Comparison of ENCODE assay signal across 20 cellular contexts in genomic region chr5:2141254-2142000, GRCh38.
A peak's percentile ranks its signal among the peaks of the same experiment; 100 is the strongest.
DNase-seq lines count a peak whose midpoint lies in the region; ATAC-seq and TF ChIP-seq lines count a peak whose summit lies in the region.
"Had no signal": no experiment of that assay in that cellular context is flagged by ENCODE, and none has a peak within 500 bp of the region (broad histone marks: within the 10 kb centered on the region; RNA-seq: fewer than 3 reads in every experiment).

No MANE protein-coding gene starts in this region.

- H4K20me1 ChIP-seq in H9 (ENCODE audit: control insufficient read depth, insufficient read depth, insufficient read length) (no peaks in the 10 kb centered on the region), PC-3 (ENCODE audit: low read length) (no peaks in the 10 kb centered on the region)
- H4K20me1 ChIP-seq: BLaER1 had no signal

- H3K14ac ChIP-seq in H9 (ENCODE audit: insufficient read depth, low read length): no peak overlapping the region

- H3K4me3 ChIP-seq in PC-3 (ENCODE audit: low read length): no peak overlapping the region
- H3K4me3 ChIP-seq in coronary artery: no peak overlapping the region
- no peak overlapping the region for H3K4me3 ChIP-seq in right lobe of liver
- H3K4me3 ChIP-seq: BLaER1, GM23248 had no signal

- CTCF ChIA-PET in PC-3 (lab: Charles Lee): no interaction called here

- no peak overlapping the region for H3K4ac ChIP-seq in H9 (ENCODE audit: low read depth, low read length)

- H3K9me3 ChIP-seq in H9 (ENCODE audit: control insufficient read depth, low read depth, low read length) (no peaks in the 10 kb centered on the region), PC-3 (ENCODE audit: low read length) (no peaks in the 10 kb centered on the region), right lobe of liver (no peaks in the 10 kb centered on the region)
- H3K9me3 ChIP-seq: Caco-2 had no signal

- H2AFZ ChIP-seq in H9 (ENCODE audit: low read length): no peak overlapping the region
- H2AFZ ChIP-seq in PC-3 (ENCODE audit: low read length): no peak overlapping the region
- H2AFZ ChIP-seq: GM23248 had no signal

- H3K9me3 Mint-ChIP-seq in H9: peaks cover 2 to 7% of the 10 kb centered on the region in 2 experiments; a peak in 2 of 5 replicates
- peaks cover 19% of the 10 kb centered on the region for H3K9me3 Mint-ChIP-seq in nephron progenitor cell
- H3K9me3 Mint-ChIP-seq: CD8-positive, alpha-beta T cell had no signal

- no peak overlapping the region for H3K27ac ChIP-seq in H9 (ENCODE audit: insufficient read length, low read depth, low read length)
- no peak overlapping the region for H3K27ac ChIP-seq in PC-3 (ENCODE audit: low read length)
- H3K27ac ChIP-seq in coronary artery: no peak overlapping the region
- H3K27ac ChIP-seq in right lobe of liver: no peak overlapping the region
- H3K27ac ChIP-seq: 22Rv1, BLaER1, C4-2B, GM23248 had no signal

- no peak for TF ChIP-seq POLR2A in right lobe of liver (IDR thresholded peaks at IDR 0.05)

- H3K27me3 ChIP-seq in H9 (ENCODE audit: insufficient read depth, low read length) (no peaks in the 10 kb centered on the region), PC-3 (ENCODE audit: low read length) (peaks cover 42% of the 10 kb centered on the region), right lobe of liver (no peaks in the 10 kb centered on the region)

- no peak overlapping the region for H3K18ac ChIP-seq in H9 (ENCODE audit: insufficient read length, low read depth, low read length)

- H3K79me1 ChIP-seq in H9 (ENCODE audit: insufficient read depth, low read depth, low read length, poor library complexity, severe bottlenecking): no peaks in the 10 kb centered on the region

- no peak overlapping the region for H3K27ac Mint-ChIP-seq in H9
- H3K27ac Mint-ChIP-seq in nephron progenitor cell: no peak overlapping the region
- H3K27ac Mint-ChIP-seq: B cell; CD4-positive, CD25-positive, alpha-beta regulatory T cell; CD8-positive, alpha-beta T cell had no signal

- TF ChIP-seq CTCF in H9 (conservative IDR thresholded peaks at IDR 0.05) (no peak), PC-3 (conservative IDR thresholded peaks at IDR 0.05; ENCODE audit: low read depth, low read length) (no peak), coronary artery (IDR thresholded peaks at IDR 0.05) (no peak), right lobe of liver (IDR thresholded peaks at IDR 0.05) (no peak), nephron progenitor cell (IDR thresholded peaks at IDR 0.05) (no peak)

- H3K9me2 ChIP-seq in PC-3 (replicated peaks; ENCODE audit: low read length): no peaks in the 10 kb centered on the region

- no peaks in the 10 kb centered on the region for H3K36me3 ChIP-seq in PC-3 (ENCODE audit: low read depth, low read length)
- H3K36me3 ChIP-seq in right lobe of liver: no peaks in the 10 kb centered on the region
- H3K36me3 ChIP-seq: BLaER1 had no signal

- no peak overlapping the region for H2BK12ac ChIP-seq in H9 (ENCODE audit: insufficient read length, low read depth, low read length)

- H2BK15ac ChIP-seq in H9 (ENCODE audit: low read depth, low read length): no peak overlapping the region

- intact Hi-C loops in PC-3 (cut with micrococcal nuclease) (no loop called here), right lobe of liver (cut with DNase I) (no loop called here)

- H3K23ac ChIP-seq in H9 (ENCODE audit: insufficient read length, low read depth, low read length): no peak overlapping the region

- no peak overlapping the region for H2BK20ac ChIP-seq in H9 (ENCODE audit: low read depth, low read length, poor library complexity, severe bottlenecking)

- H3K4me2 ChIP-seq in H9 (ENCODE audit: insufficient read depth, insufficient read length, low read length) (no peak overlapping the region), PC-3 (ENCODE audit: low read length) (0 out of 2 replicates have a peak overlapping the region, but pooled peaks have one; percentile 58)
- H3K4me2 ChIP-seq: BLaER1 had no signal

- BruUV-seq in PC-3 (replicated peaks; lab: Mats Ljungman, UMichigan): no TSS peak

- H3K36me3 Mint-ChIP-seq in H9 (ENCODE audit: insufficient read depth in 1 of 3, low read depth in 3 of 3): peaks cover 0 to 2% (median 0%) of the 10 kb centered on the region in 3 experiments; a peak in 1 of 7 replicates
- H3K36me3 Mint-ChIP-seq in nephron progenitor cell (ENCODE audit: low read depth): no peaks in the 10 kb centered on the region
- H3K36me3 Mint-ChIP-seq: CD4-positive, CD25-positive, alpha-beta regulatory T cell; CD8-positive, alpha-beta T cell had no signal

- no peak overlapping the region for H4K5ac ChIP-seq in H9 (ENCODE audit: insufficient read length, low read depth, low read length)

- no peak for ATAC-seq in PC-3
- no peak for ATAC-seq in right lobe of liver
- ATAC-seq: CD8-positive, alpha-beta T cell; HCT116 had no signal

- H3K4me1 ChIP-seq in H9 (ENCODE audit: insufficient read depth, low read length) (no peaks in the 10 kb centered on the region), PC-3 (ENCODE audit: insufficient read depth, low read length) (no peaks in the 10 kb centered on the region), right lobe of liver (no peaks in the 10 kb centered on the region)
- H3K4me1 ChIP-seq: BLaER1, Caco-2 had no signal

- POLR2A ChIA-PET in PC-3 (lab: Charles Lee; ENCODE audit: unreplicated experiment): no interaction called here

- DNase-seq in NCI-H526 treated with DMSO at 0.1 percent for 48 hours (lab: John Stamatoyannopoulos, UW) (peak; percentile 9), NCI-H526 (lab: John Stamatoyannopoulos, UW) (no peak), H9 (peak; percentile 19), PC-3 (no peak), coronary artery (ENCODE audit: low spot score) (peak; percentile 67), right lobe of liver (no peak), nephron progenitor cell (no peak), dermis blood vessel endothelial cell (no peak)
- DNase-seq: Caco-2; CD4-positive, CD25-positive, alpha-beta regulatory T cell; CD8-positive, alpha-beta T cell; DMS153; DND-41; GM23248; H7 had no signal

- H3K79me2 ChIP-seq in H9 (ENCODE audit: insufficient read depth, low read length): no peaks in the 10 kb centered on the region
- H3K79me2 ChIP-seq in PC-3 (ENCODE audit: low read length): no peaks in the 10 kb centered on the region

- H3K56ac ChIP-seq in H9 (ENCODE audit: insufficient read length, low read depth, low read length): no peak overlapping the region

- peaks cover 1% of the 10 kb centered on the region for H3K27me3 Mint-ChIP-seq in H9 (ENCODE audit: low read depth)
- peaks cover 20% of the 10 kb centered on the region for H3K27me3 Mint-ChIP-seq in nephron progenitor cell (ENCODE audit: low read depth, poor library complexity)
- H3K27me3 Mint-ChIP-seq: B cell; CD4-positive, CD25-positive, alpha-beta regulatory T cell had no signal

- no peaks in the 10 kb centered on the region for H3K4me1 Mint-ChIP-seq in H9
- peaks cover 26% of the 10 kb centered on the region for H3K4me1 Mint-ChIP-seq in nephron progenitor cell
- H3K4me1 Mint-ChIP-seq: B cell; CD4-positive, CD25-positive, alpha-beta regulatory T cell had no signal

- H2BK120ac ChIP-seq in H9 (ENCODE audit: low read depth, low read length, poor library complexity, severe bottlenecking): no peak overlapping the region

- H4K91ac ChIP-seq in H9 (ENCODE audit: insufficient read length, low read depth, low read length): no peak overlapping the region

- H3K9ac ChIP-seq in H9 (ENCODE audit: extremely low read depth, insufficient read length, low read length): no peak overlapping the region
- no peak overlapping the region for H3K9ac ChIP-seq in PC-3 (ENCODE audit: low read length)
- H3K9ac ChIP-seq: BLaER1, GM23248 had no signal

- no CpG with 5 or more reads among the region's 26 CpGs for WGBS in H9 (ENCODE audit: extremely low coverage, insufficient read length, low lambda C conversion rate)
- WGBS in right lobe of liver (ENCODE audit: insufficient coverage, low coverage, low lambda C conversion rate, missing lambda C conversion rate): 54% methylated on average over 18 of the region's 26 CpGs

- H3K23me2 ChIP-seq in H9 (ENCODE audit: insufficient read length, low read depth, low read length, poor library complexity, severe bottlenecking): no peaks in the 10 kb centered on the region

- H3K4me3 Mint-ChIP-seq in H9 (no peak overlapping the region), nephron progenitor cell (no peak overlapping the region)
- H3K4me3 Mint-ChIP-seq: B cell; CD4-positive, CD25-positive, alpha-beta regulatory T cell; CD8-positive, alpha-beta T cell had no signal

- no peak overlapping the region for H4K8ac ChIP-seq in H9 (replicated peaks; ENCODE audit: insufficient read length, low read depth, low read length)

- H2BK5ac ChIP-seq in H9 (ENCODE audit: insufficient read length, low read length): no peak overlapping the region

- no peak overlapping the region for H3T11ph ChIP-seq in H9 (ENCODE audit: low read length)

- no peaks in the 10 kb centered on the region for H3F3A ChIP-seq in PC-3 (ENCODE audit: low read length, unreplicated experiment)

- H2AK5ac ChIP-seq in H9 (ENCODE audit: insufficient read length, low read length): no peak overlapping the region

Comparison
In these comparisons a context has a peak if more than half of its experiments do, and no peak if none do; other contexts are left out.
1. DNase-seq: peak in NCI-H526 treated with DMSO at 0.1 percent for 48 hours (single experiment), H9 (single experiment) and coronary artery (single experiment); none in NCI-H526 (0 of 2), PC-3 (single experiment), right lobe of liver (0 of 3), nephron progenitor cell (single experiment) and dermis blood vessel endothelial cell (single experiment).